ENCODE assay signal across 12 cellular contexts in genomic region chr6:161186173-161186769, GRCh38.
DNase-seq lines count a peak whose midpoint lies in the region; ATAC-seq, FAIRE-seq and TF ChIP-seq lines count a peak whose summit lies in the region.
"Had no signal": no experiment of that assay in that cellular context is flagged by ENCODE, and none has a peak within 500 bp of the region (broad histone marks: within the 10 kb centered on the region; RNA-seq: fewer than 3 reads in every experiment).

No MANE protein-coding gene starts in this region.

- no peaks in the 10 kb centered on the region for H3K27me3 Mint-ChIP-seq in stimulated activated naive CD8-positive, alpha-beta T cell treated with anti-CD3 and anti-CD28 coated beads, Interleukin-15, amount 100 ng/mL, for 72 hours

- no peaks in the 10 kb centered on the region for H4K20me1 ChIP-seq in keratinocyte (ENCODE audit: control insufficient read depth, extremely low read depth, insufficient read depth, low read length)
- H4K20me1 ChIP-seq: BLaER1 treated with 17β-estradiol and CSF1 and Interleukin-3, amounts not matched to agents 10 nM and 100 nM had no signal

- peak; percentile 23 for ATAC-seq in stimulated activated naive CD8-positive, alpha-beta T cell treated with anti-CD3 and anti-CD28 coated beads, Interleukin-15, Interleukin-2, amounts not matched to agents 100 U/mL and 50 U/mL, for 24 hours
- ATAC-seq in stimulated activated naive CD8-positive, alpha-beta T cell treated with anti-CD3 and anti-CD28 coated beads, Interleukin-15, amount 100 ng/mL, for 72 hours: no peak
- ATAC-seq in GM19023 (IDR thresholded peaks at IDR 0.05; ENCODE audit: unreplicated experiment) (no peak), HG02759 (IDR thresholded peaks at IDR 0.05; ENCODE audit: unreplicated experiment) (no peak), HG03196 (IDR thresholded peaks at IDR 0.05; ENCODE audit: unreplicated experiment) (no peak)

- H3K27ac ChIP-seq in keratinocyte (ENCODE audit: control insufficient read depth, insufficient read depth, low read length): peak overlapping the region; percentile 4
- H3K27ac ChIP-seq: BLaER1 treated with 17β-estradiol and CSF1 and Interleukin-3, amounts not matched to agents 10 nM and 100 nM; Peyer's patch; tibial nerve had no signal

- no peaks in the 10 kb centered on the region for H3K79me2 ChIP-seq in keratinocyte (ENCODE audit: control insufficient read depth, insufficient read depth, low read length)

- no peak overlapping the region for H3K4me2 ChIP-seq in keratinocyte (ENCODE audit: control insufficient read depth, extremely low read depth, insufficient read depth, low read depth, low read length)
- H3K4me2 ChIP-seq: BLaER1 treated with 17β-estradiol and CSF1 and Interleukin-3, amounts not matched to agents 10 nM and 100 nM had no signal

- peaks cover 0 to 14% of the 10 kb centered on the region in 2 donors for H3K9me3 Mint-ChIP-seq in stimulated activated naive CD8-positive, alpha-beta T cell treated with anti-CD3 and anti-CD28 coated beads, Interleukin-15, amount 100 ng/mL, for 72 hours

- no peak for DNase-seq in stimulated activated naive CD8-positive, alpha-beta T cell treated with anti-CD3 and anti-CD28 coated beads, Interleukin-15, Interleukin-2, amounts not matched to agents 100 U/mL and 50 U/mL, for 24 hours
- DNase-seq in stimulated activated naive CD8-positive, alpha-beta T cell treated with anti-CD3 and anti-CD28 coated beads, Interleukin-15, amount 100 ng/mL, for 72 hours: no peak
- DNase-seq in amniotic epithelial cell (ENCODE audit: low read depth) (peak; percentile 85), keratinocyte (ENCODE audit: low read depth, low spot score) (peak; percentile 32), SHP77 (lab: John Stamatoyannopoulos, UW) (no peak)
- DNase-seq: stimulated activated CD4-positive, alpha-beta T cell treated with anti-CD3 and anti-CD28 coated beads, Interleukin-12 subunit alpha, Interleukin-12 subunit beta, amount 100 ng/mL, for 4 hours had no signal

- H3K9me1 ChIP-seq in keratinocyte (ENCODE audit: control insufficient read depth, extremely low read depth, insufficient read depth, low read length): no peaks in the 10 kb centered on the region

- H3K27me3 ChIP-seq in keratinocyte (ENCODE audit: control insufficient read depth, extremely low read depth, insufficient read depth, low read length): no peaks in the 10 kb centered on the region
- H3K27me3 ChIP-seq: BLaER1 treated with 17β-estradiol and CSF1 and Interleukin-3, amounts not matched to agents 10 nM and 100 nM; Peyer's patch; tibial nerve had no signal

- no peak for TF ChIP-seq CTCF in keratinocyte (optimal IDR thresholded peaks at IDR 0.05 in 1 of 3, IDR thresholded peaks at IDR 0.05 in 1 of 3, conservative IDR thresholded peaks at IDR 0.05 in 1 of 3; ENCODE audit: extremely low read depth in 1 of 3, insufficient read depth in 2 of 3, low read length in 3 of 3)

- H3K36me3 ChIP-seq in keratinocyte (ENCODE audit: control insufficient read depth in 2 of 2, extremely low read depth in 1 of 2, insufficient read depth in 2 of 2, low read length in 2 of 2): peaks cover 0 to under 1% of the 10 kb centered on the region in 2 experiments
- H3K36me3 ChIP-seq: Peyer's patch had no signal

- peak; percentile 82 for FAIRE-seq in keratinocyte (lab: Jason Lieb, UNC)

- H3K9me3 ChIP-seq in keratinocyte (ENCODE audit: control insufficient read depth, low read depth, low read length): no peaks in the 10 kb centered on the region
- H3K9me3 ChIP-seq: Peyer's patch, tibial nerve had no signal

- peaks cover 7% of the 10 kb centered on the region for H3K4me1 Mint-ChIP-seq in stimulated activated naive CD8-positive, alpha-beta T cell treated with anti-CD3 and anti-CD28 coated beads, Interleukin-15, amount 100 ng/mL, for 72 hours

- dilution Hi-C loops in keratinocyte (cut with MboI; ENCODE audit: extremely low pct_ligation_motif_present, low sequenced_read_pairs): no loop called here

- H3K4me1 ChIP-seq in keratinocyte (ENCODE audit: control insufficient read depth, extremely low read depth, insufficient read depth, low read length): peaks cover 24% of the 10 kb centered on the region
- H3K4me1 ChIP-seq: Peyer's patch, tibial nerve had no signal

- H3K4me3 Mint-ChIP-seq in stimulated activated naive CD8-positive, alpha-beta T cell treated with anti-CD3 and anti-CD28 coated beads, Interleukin-15, amount 100 ng/mL, for 72 hours: no peak overlapping the region

- H3K4me3 ChIP-seq in keratinocyte (ENCODE audit: control insufficient read depth in 2 of 3, extremely low read depth in 1 of 3, insufficient read depth in 2 of 3, low read depth in 1 of 3, low read length in 3 of 3): no peak overlapping the region
- H3K4me3 ChIP-seq: BLaER1 treated with 17β-estradiol and CSF1 and Interleukin-3, amounts not matched to agents 10 nM and 100 nM; Peyer's patch; tibial nerve had no signal

- no peak overlapping the region for H3K9ac ChIP-seq in keratinocyte (ENCODE audit: control insufficient read depth, extremely low read depth, insufficient read depth, low read length)
- H3K9ac ChIP-seq: BLaER1 treated with 17β-estradiol and CSF1 and Interleukin-3, amounts not matched to agents 10 nM and 100 nM had no signal

- no peak overlapping the region for H2AFZ ChIP-seq in keratinocyte (ENCODE audit: control insufficient read depth, low read length)

- H3K27ac Mint-ChIP-seq in stimulated activated naive CD8-positive, alpha-beta T cell treated with anti-CD3 and anti-CD28 coated beads, Interleukin-15, amount 100 ng/mL, for 72 hours: peak overlapping the region in 1 of 2 donors; percentile 8

Comparison
In these comparisons a context has a peak if more than half of its experiments do, and no peak if none do; other contexts are left out.
1. DNase-seq: peak in amniotic epithelial cell (single experiment) and keratinocyte (single experiment); none in stimulated activated naive CD8-positive, alpha-beta T cell treated with anti-CD3 and anti-CD28 coated beads, Interleukin-15, Interleukin-2, amounts not matched to agents 100 U/mL and 50 U/mL, for 24 hours (single experiment), stimulated activated naive CD8-positive, alpha-beta T cell treated with anti-CD3 and anti-CD28 coated beads, Interleukin-15, amount 100 ng/mL, for 72 hours (0 of 2) and SHP77 (0 of 2).